ENCODE assay signal across 20 cellular contexts in genomic region chr1:149972547-149972946, GRCh38. TPM values are rescaled to one million over a fixed set of nuclear protein-coding genes. Genes with fewer than 3 reads are reported as not detected.
DNase-seq lines count a peak whose midpoint lies in the region; ATAC-seq lines count a peak whose summit lies in the region.
"Had no signal": no experiment of that assay in that cellular context is flagged by ENCODE, and none has a peak within 500 bp of the region (broad histone marks: within the 10 kb centered on the region; RNA-seq: fewer than 3 reads in every experiment).

No MANE protein-coding gene starts in this region.

- DNase-seq in activated naive CD8-positive, alpha-beta T cell treated with anti-CD3 and anti-CD28 coated beads, Interleukin-2, amount 10 ng/mL, durations not matched to agents 7 days and 5 days = no peak
- DNase-seq in activated naive CD8-positive, alpha-beta T cell treated with anti-CD3 and anti-CD28 coated beads for 36 hours = no peak
- DNase-seq in CD4-positive, CD25-positive, alpha-beta regulatory T cell = no peak
- no peak for DNase-seq in T-helper 17 cell
- DNase-seq in immature natural killer cell = no peak
- DNase-seq: Calu3; CD4-positive, alpha-beta T cell; CD8-positive, alpha-beta memory T cell; DMS53; DMS79 treated with DMSO at 0.1 percent for 48 hours; GF-D8; H9; HFFc6 had no signal

- no peaks in the 10 kb centered on the region for H3K27me3 ChIP-seq in CD4-positive, CD25-positive, alpha-beta regulatory T cell (ENCODE audit: control insufficient read depth, insufficient read depth, low read length)
- H3K27me3 ChIP-seq: BLaER1 had no signal

- no peak overlapping the region for H3K27ac ChIP-seq in CD4-positive, CD25-positive, alpha-beta regulatory T cell (ENCODE audit: insufficient read depth, low read length, poor library complexity, severe bottlenecking)
- H3K27ac ChIP-seq: 22Rv1, BLaER1, C4-2B had no signal

- no peak overlapping the region for H3K4me3 Mint-ChIP-seq in activated naive CD8-positive, alpha-beta T cell treated with anti-CD3 and anti-CD28 coated beads, Interleukin-2, amount 10 ng/mL, durations not matched to agents 7 days and 5 days
- no peak overlapping the region for H3K4me3 Mint-ChIP-seq in activated naive CD8-positive, alpha-beta T cell treated with anti-CD3 and anti-CD28 coated beads for 36 hours
- H3K4me3 Mint-ChIP-seq in CD4-positive, CD25-positive, alpha-beta regulatory T cell = no peak overlapping the region
- H3K4me3 Mint-ChIP-seq in T-helper 17 cell (no peak overlapping the region), immature natural killer cell (no peak overlapping the region)
- H3K4me3 Mint-ChIP-seq: B cell; CD4-positive, alpha-beta T cell; CD8-positive, alpha-beta memory T cell; GM23338; H9; HFFc6 had no signal

- no peak for ATAC-seq in activated naive CD8-positive, alpha-beta T cell treated with anti-CD3 and anti-CD28 coated beads, Interleukin-2, amount 10 ng/mL, durations not matched to agents 7 days and 5 days (ENCODE audit: low read depth)
- no peak for ATAC-seq in CD4-positive, CD25-positive, alpha-beta regulatory T cell (ENCODE audit: low read depth in 2 of 2)
- ATAC-seq in T-helper 17 cell (no peak), HG02642 (IDR thresholded peaks at IDR 0.05; ENCODE audit: poor library complexity, unreplicated experiment) (no peak)
- ATAC-seq: GM23338, HCT116 had no signal

- POLR2A ChIA-PET in activated naive CD8-positive, alpha-beta T cell treated with anti-CD3 and anti-CD28 coated beads, Interleukin-2, amount 10 ng/mL, durations not matched to agents 7 days and 5 days (lab: Charles Lee) = no interaction called here

- H3K36me3 Mint-ChIP-seq in activated naive CD8-positive, alpha-beta T cell treated with anti-CD3 and anti-CD28 coated beads, Interleukin-2, amount 10 ng/mL, durations not matched to agents 7 days and 5 days = peaks cover 21% of the 10 kb centered on the region
- peaks cover 26% of the 10 kb centered on the region for H3K36me3 Mint-ChIP-seq in activated naive CD8-positive, alpha-beta T cell treated with anti-CD3 and anti-CD28 coated beads for 36 hours
- H3K36me3 Mint-ChIP-seq in CD4-positive, CD25-positive, alpha-beta regulatory T cell = peaks cover 40% of the 10 kb centered on the region
- peaks cover 21% of the 10 kb centered on the region for H3K36me3 Mint-ChIP-seq in T-helper 17 cell (ENCODE audit: low read depth)
- peaks cover 28 to 29% (median 29%) of the 10 kb centered on the region in 3 donors for H3K36me3 Mint-ChIP-seq in immature natural killer cell

- H3K36me3 ChIP-seq in CD4-positive, CD25-positive, alpha-beta regulatory T cell (ENCODE audit: control insufficient read depth, insufficient read depth, low read length) = peaks cover 32% of the 10 kb centered on the region
- H3K36me3 ChIP-seq: BLaER1 had no signal

- no peaks in the 10 kb centered on the region for H3K4me1 ChIP-seq in CD4-positive, CD25-positive, alpha-beta regulatory T cell (ENCODE audit: control insufficient read depth, insufficient read depth, low read length, poor library complexity, severe bottlenecking)
- H3K4me1 ChIP-seq: BLaER1 had no signal

- peaks cover 2% of the 10 kb centered on the region for H3K4me1 Mint-ChIP-seq in activated naive CD8-positive, alpha-beta T cell treated with anti-CD3 and anti-CD28 coated beads, Interleukin-2, amount 10 ng/mL, durations not matched to agents 7 days and 5 days
- H3K4me1 Mint-ChIP-seq in activated naive CD8-positive, alpha-beta T cell treated with anti-CD3 and anti-CD28 coated beads for 36 hours = peaks cover 3% of the 10 kb centered on the region
- peaks cover 0 to 9% (median 0%) of the 10 kb centered on the region in 4 donors for H3K4me1 Mint-ChIP-seq in CD4-positive, CD25-positive, alpha-beta regulatory T cell
- H3K4me1 Mint-ChIP-seq in T-helper 17 cell (peaks cover 11% of the 10 kb centered on the region), immature natural killer cell (peaks cover 0 to 5% of the 10 kb centered on the region in 2 donors)
- H3K4me1 Mint-ChIP-seq: GM23338, H9 had no signal

- H3K27me3 Mint-ChIP-seq in activated naive CD8-positive, alpha-beta T cell treated with anti-CD3 and anti-CD28 coated beads, Interleukin-2, amount 10 ng/mL, durations not matched to agents 7 days and 5 days = no peaks in the 10 kb centered on the region
- H3K27me3 Mint-ChIP-seq in activated naive CD8-positive, alpha-beta T cell treated with anti-CD3 and anti-CD28 coated beads for 36 hours = no peaks in the 10 kb centered on the region
- no peaks in the 10 kb centered on the region for H3K27me3 Mint-ChIP-seq in CD4-positive, CD25-positive, alpha-beta regulatory T cell
- H3K27me3 Mint-ChIP-seq in T-helper 17 cell (no peaks in the 10 kb centered on the region), immature natural killer cell (ENCODE audit: low read depth in 3 of 3) (no peaks in the 10 kb centered on the region)
- H3K27me3 Mint-ChIP-seq: B cell; CD4-positive, alpha-beta T cell; CD8-positive, alpha-beta memory T cell had no signal

- no peaks in the 10 kb centered on the region for H3K9me3 ChIP-seq in CD4-positive, CD25-positive, alpha-beta regulatory T cell (ENCODE audit: control insufficient read depth in 2 of 2, low read length in 2 of 2)
- H3K9me3 ChIP-seq in T-helper 17 cell (ENCODE audit: control insufficient read depth, low read length, poor library complexity, severe bottlenecking) = no peaks in the 10 kb centered on the region
- H3K9me3 ChIP-seq: BLaER1 had no signal

- H3K9me3 Mint-ChIP-seq in activated naive CD8-positive, alpha-beta T cell treated with anti-CD3 and anti-CD28 coated beads, Interleukin-2, amount 10 ng/mL, durations not matched to agents 7 days and 5 days = no peaks in the 10 kb centered on the region
- H3K9me3 Mint-ChIP-seq in activated naive CD8-positive, alpha-beta T cell treated with anti-CD3 and anti-CD28 coated beads for 36 hours = no peaks in the 10 kb centered on the region
- no peaks in the 10 kb centered on the region for H3K9me3 Mint-ChIP-seq in CD4-positive, CD25-positive, alpha-beta regulatory T cell
- H3K9me3 Mint-ChIP-seq in immature natural killer cell = no peaks in the 10 kb centered on the region
- H3K9me3 Mint-ChIP-seq: CD4-positive, alpha-beta T cell; CD8-positive, alpha-beta memory T cell; GM23338; H9; HFFc6 had no signal

- peak overlapping the region; percentile 27 for H3K27ac Mint-ChIP-seq in activated naive CD8-positive, alpha-beta T cell treated with anti-CD3 and anti-CD28 coated beads, Interleukin-2, amount 10 ng/mL, durations not matched to agents 7 days and 5 days
- H3K27ac Mint-ChIP-seq in activated naive CD8-positive, alpha-beta T cell treated with anti-CD3 and anti-CD28 coated beads for 36 hours = no peak overlapping the region
- peak overlapping the region in 2 of 3 donors; percentile 12 to 34 for H3K27ac Mint-ChIP-seq in CD4-positive, CD25-positive, alpha-beta regulatory T cell
- peak overlapping the region; percentile 11 for H3K27ac Mint-ChIP-seq in T-helper 17 cell
- H3K27ac Mint-ChIP-seq in immature natural killer cell = peak overlapping the region in 2 of 6 donors; percentile 17 to 73
- H3K27ac Mint-ChIP-seq: B cell; CD4-positive, alpha-beta T cell; GM23338; H9; HFFc6 had no signal

- H3K4me3 ChIP-seq in CD4-positive, CD25-positive, alpha-beta regulatory T cell (ENCODE audit: low read depth, low read length) = no peak overlapping the region
- H3K4me3 ChIP-seq: BLaER1, GM23338 had no signal

RNA-seq across cellular contexts. Expression of gene MTMR11, which starts 35.9 kb away (rescaled TPM):
- 1 to 10 TPM; 1.6 to 1.8 TPM for total RNA-seq in activated naive CD8-positive, alpha-beta T cell treated with anti-CD3 and anti-CD28 coated beads, Interleukin-2, amount 10 ng/mL, durations not matched to agents 7 days and 5 days
- 1 to 10 TPM in 1 of 2 experiments, under 1 TPM in 1; 0.94 to 1.8 TPM for total RNA-seq in activated naive CD8-positive, alpha-beta T cell treated with anti-CD3 and anti-CD28 coated beads for 36 hours
- 0.47 TPM for total RNA-seq in CD4-positive, CD25-positive, alpha-beta regulatory T cell
- under 1 TPM; 0.13 to 0.98 (median 0.48) TPM for polyA plus RNA-seq in CD4-positive, CD25-positive, alpha-beta regulatory T cell
- total RNA-seq in T-helper 17 cell = under 1 TPM; 0.35 to 0.73 TPM
- polyA plus RNA-seq in immature natural killer cell = 1 to 10 TPM in 2 of 3 donors, under 1 TPM in 1; 0.17 to 4.8 (median 1.7) TPM
- total RNA-seq: B cell had no signal

RNA-seq across cellular contexts. Expression of gene OTUD7B, which starts 38.0 kb away (rescaled TPM):
- 10 to 100 TPM; 12.8 to 13.7 TPM for total RNA-seq in activated naive CD8-positive, alpha-beta T cell treated with anti-CD3 and anti-CD28 coated beads, Interleukin-2, amount 10 ng/mL, durations not matched to agents 7 days and 5 days
- 10 to 100 TPM; 21.9 to 23.2 TPM for total RNA-seq in activated naive CD8-positive, alpha-beta T cell treated with anti-CD3 and anti-CD28 coated beads for 36 hours
- 6.7 TPM for total RNA-seq in CD4-positive, CD25-positive, alpha-beta regulatory T cell
- polyA plus RNA-seq in CD4-positive, CD25-positive, alpha-beta regulatory T cell = 1 to 10 TPM in 2 of 4 donors, under 1 TPM in 2; 0.57 to 1.3 (median 1.1) TPM
- total RNA-seq in T-helper 17 cell = 10 to 100 TPM in 1 of 2 donors, 1 to 10 TPM in 1; 5.9 to 10.5 TPM
- 1 to 10 TPM in 1 of 3 donors, under 1 TPM in 2; 0.24 to 4.3 (median 0.54) TPM for polyA plus RNA-seq in immature natural killer cell

RNA-seq across cellular contexts. Expression of gene SF3B4, which starts 44.9 kb away (rescaled TPM):
- 10 to 100 TPM; 72.1 to 74.8 TPM for total RNA-seq in activated naive CD8-positive, alpha-beta T cell treated with anti-CD3 and anti-CD28 coated beads, Interleukin-2, amount 10 ng/mL, durations not matched to agents 7 days and 5 days
- total RNA-seq in activated naive CD8-positive, alpha-beta T cell treated with anti-CD3 and anti-CD28 coated beads for 36 hours = 100 to 1,000 TPM; 111 to 112 TPM
- total RNA-seq in CD4-positive, CD25-positive, alpha-beta regulatory T cell = 56.0 TPM
- 100 to 1,000 TPM in 1 of 4 donors, 10 to 100 TPM in 3; 81.8 to 103 (median 87.4) TPM for polyA plus RNA-seq in CD4-positive, CD25-positive, alpha-beta regulatory T cell
- 10 to 100 TPM; 47.2 to 53.2 TPM for total RNA-seq in T-helper 17 cell
- polyA plus RNA-seq in immature natural killer cell = 100 to 1,000 TPM in 2 of 3 donors, 10 to 100 TPM in 1; 70.1 to 137 (median 103) TPM

RNA-seq across cellular contexts. Expression of gene SV2A, which starts 54.9 kb away (rescaled TPM):
- total RNA-seq in activated naive CD8-positive, alpha-beta T cell treated with anti-CD3 and anti-CD28 coated beads, Interleukin-2, amount 10 ng/mL, durations not matched to agents 7 days and 5 days = 10 to 100 TPM; 23.9 to 27.5 TPM
- 10 to 100 TPM; 12.5 to 12.8 TPM for total RNA-seq in activated naive CD8-positive, alpha-beta T cell treated with anti-CD3 and anti-CD28 coated beads for 36 hours
- total RNA-seq in CD4-positive, CD25-positive, alpha-beta regulatory T cell = 3.3 TPM
- polyA plus RNA-seq in CD4-positive, CD25-positive, alpha-beta regulatory T cell = 1 to 10 TPM in 3 of 4 donors, under 1 TPM in 1; 0.91 to 2.7 (median 1.4) TPM
- 1 to 10 TPM; 4.6 to 4.7 TPM for total RNA-seq in T-helper 17 cell
- 1 to 10 TPM in 1 of 3 donors, under 1 TPM in 1, not detected in 1; 0.89 to 1.0 TPM for polyA plus RNA-seq in immature natural killer cell
